In genomic region chr14:49853158-49853477, GRCh38 we compare ENCODE assay signal across 8 cellular contexts. TPM values are rescaled to one million over a fixed set of nuclear protein-coding genes. Genes with fewer than 3 reads are reported as not detected.
DNase-seq lines count a peak whose midpoint lies in the region; ATAC-seq, FAIRE-seq and TF ChIP-seq lines count a peak whose summit lies in the region.

No MANE protein-coding gene starts in this region.

- H3K9ac ChIP-seq in MM.1S (ENCODE audit: low read length) (peak overlapping the region; percentile 84; the same call in 1 of the 2 replicates), endothelial cell of umbilical vein (replicated peaks; ENCODE audit: extremely low read depth, insufficient read depth, low read length) (peak overlapping the region; percentile 99)

- peaks cover 4% of the 10 kb centered on the region; the same call in 1 of the 2 replicates for H3K4me1 ChIP-seq in MM.1S (ENCODE audit: low read length)
- peaks cover 11% of the 10 kb centered on the region for H3K4me1 ChIP-seq in endothelial cell of umbilical vein (ENCODE audit: control insufficient read depth, extremely low read depth, insufficient read depth, low read length)
- H3K4me1 ChIP-seq in osteoblast (ENCODE audit: insufficient read depth, low read length), result peaks cover 8% of the 10 kb centered on the region

- H2AFZ ChIP-seq in MM.1S (ENCODE audit: low read length) (peak overlapping the region; percentile 90), endothelial cell of umbilical vein (ENCODE audit: low read depth, low read length) (peak overlapping the region; percentile 94), osteoblast (ENCODE audit: low read length) (peak overlapping the region; percentile 99)

- H3K4me2 ChIP-seq in MM.1S (ENCODE audit: low read depth, low read length) (peak overlapping the region; percentile 79), endothelial cell of umbilical vein (ENCODE audit: insufficient read depth, low read length) (peak overlapping the region; percentile 99), osteoblast (ENCODE audit: insufficient read depth, low read length) (peak overlapping the region; percentile 99)

- BruUV-seq in endothelial cell of umbilical vein (replicated peaks; lab: Mats Ljungman, UMichigan), result no TSS peak

- TF ChIP-seq POLR2A in endothelial cell of umbilical vein (IDR thresholded peaks at IDR 0.05; ENCODE audit: low read depth, low read length) (no peak), GM18505 (IDR thresholded peaks at IDR 0.05; ENCODE audit: borderline replicate concordance, extremely low read depth, insufficient read depth, insufficient read length) (no peak)

- H3K9me3 Mint-ChIP-seq in activated T-cell treated with anti-CD3 and anti-CD28 coated beads, Interleukin-2, amount 50 U/mL, for 4 hours, result no peaks in the 10 kb centered on the region

- H3K9me3 ChIP-seq in MM.1S (replicated peaks; ENCODE audit: insufficient read depth, low read length) (no peaks in the 10 kb centered on the region), endothelial cell of umbilical vein (replicated peaks; ENCODE audit: control insufficient read depth, insufficient read depth, low read length) (no peaks in the 10 kb centered on the region), osteoblast (ENCODE audit: low read depth, low read length) (no peaks in the 10 kb centered on the region)

- CTCF ChIA-PET in endothelial cell of umbilical vein (lab: Charles Lee), result interaction anchor here (0.6 to 3.3 kb wide), 26 partner anchors 9 to 407 kb away, joined by 3 to 121 read pairs (median 4); partner anchors contain the start of genes DNAAF2, MGAT2, RPL36AL and VCPKMT

- intact Hi-C loops in endothelial cell of umbilical vein (cut with micrococcal nuclease), result loop anchor here (1.0 kb wide), 3 partner anchors 9 to 407 kb away; no protein-coding TSS in a partner anchor

- no peaks in the 10 kb centered on the region for H4K20me1 ChIP-seq in MM.1S (ENCODE audit: insufficient read depth, low read length)
- H4K20me1 ChIP-seq in endothelial cell of umbilical vein (replicated peaks; ENCODE audit: control insufficient read depth, extremely low read depth, insufficient read depth, low read length), result no peaks in the 10 kb centered on the region
- peaks cover 5% of the 10 kb centered on the region for H4K20me1 ChIP-seq in osteoblast (ENCODE audit: insufficient read depth, low read length)

- peak overlapping the region; percentile 52; the same call in 1 of the 2 replicates for H3K27ac ChIP-seq in MM.1S (ENCODE audit: low read length)
- H3K27ac ChIP-seq in endothelial cell of umbilical vein (ENCODE audit: insufficient read depth, low read depth, low read length), result no peak overlapping the region
- peak overlapping the region; percentile 92 for H3K27ac ChIP-seq in osteoblast (ENCODE audit: low read depth, low read length)

- dilution Hi-C loops in endothelial cell of umbilical vein (cut with MboI; ENCODE audit: extremely low pct_ligation_motif_present, low sequenced_read_pairs), result no loop called here

- H3K36me3 Mint-ChIP-seq in activated T-cell treated with anti-CD3 and anti-CD28 coated beads, Interleukin-2, amount 50 U/mL, for 4 hours (ENCODE audit: insufficient read depth), result peaks cover 10% of the 10 kb centered on the region

- H3K27me3 Mint-ChIP-seq in activated T-cell treated with anti-CD3 and anti-CD28 coated beads, Interleukin-2, amount 50 U/mL, for 4 hours (ENCODE audit: low read depth), result no peaks in the 10 kb centered on the region

- no peaks in the 10 kb centered on the region for H3F3A ChIP-seq in MM.1S (ENCODE audit: insufficient read depth, low read length)

- H3K9me1 ChIP-seq in endothelial cell of umbilical vein (replicated peaks; ENCODE audit: control insufficient read depth, extremely low read depth, insufficient read depth, low read length), result no peaks in the 10 kb centered on the region

- peak; percentile 9 to 20 for ATAC-seq in activated T-cell treated with anti-CD3 and anti-CD28 coated beads, Interleukin-2, amount 50 U/mL, for 4 hours
- no peak for ATAC-seq in GM18505 (IDR thresholded peaks at IDR 0.05; ENCODE audit: unreplicated experiment)

- no peak for DNase-seq in activated T-cell treated with anti-CD3 and anti-CD28 coated beads, Interleukin-2, amount 50 U/mL, for 4 hours
- DNase-seq in activated T-cell treated with anti-CD3 and anti-CD28 coated beads for 4 hours (no peak), MM.1S (no peak), endothelial cell of umbilical vein (ENCODE audit: low read depth, low spot score) (no peak), osteoblast (ENCODE audit: insufficient read length, low spot score, missing footprints) (no peak), NCI-H2107 (lab: John Stamatoyannopoulos, UW) (no peak)
- DNase-seq in activated CD4-positive, alpha-beta T cell treated with anti-CD3 and anti-CD28 coated beads, Interleukin-2, amount 50 U/mL, for 48 hours, result no peak

- TF ChIP-seq CTCF in MM.1S (IDR thresholded peaks at IDR 0.05; ENCODE audit: low read length) (no peak), endothelial cell of umbilical vein (IDR thresholded peaks at IDR 0.05; ENCODE audit: extremely low read depth in 1 of 2, insufficient read depth in 1 of 2, low read depth in 1 of 2, low read length in 2 of 2) (no peak), osteoblast (IDR thresholded peaks at IDR 0.05; ENCODE audit: extremely low read depth, low read depth, low read length) (peak; percentile 17)

- H3K27me3 ChIP-seq in MM.1S (replicated peaks; ENCODE audit: insufficient read depth, low read length), result no peaks in the 10 kb centered on the region
- no peaks in the 10 kb centered on the region for H3K27me3 ChIP-seq in endothelial cell of umbilical vein (ENCODE audit: control insufficient read depth in 2 of 2, insufficient read depth in 2 of 2, low read length in 2 of 2)
- no peaks in the 10 kb centered on the region for H3K27me3 ChIP-seq in osteoblast (ENCODE audit: insufficient read depth, low read length)

- H3K4me3 ChIP-seq in MM.1S (ENCODE audit: low read length) (peak overlapping the region; percentile 92), endothelial cell of umbilical vein (replicated peaks in 1 of 3; ENCODE audit: insufficient read depth in 1 of 3, low read depth in 1 of 3, low read length in 3 of 3) (peak overlapping the region; percentile 92 to 97 (median 94)), osteoblast (ENCODE audit: insufficient read depth, low read length) (peak overlapping the region; percentile 97)

- POLR2A ChIA-PET in endothelial cell of umbilical vein (lab: Charles Lee), result interaction anchor here (1.0 to 1.6 kb wide), 2 partner anchors 9 kb away, joined by 5 to 9 read pairs; no protein-coding TSS in a partner anchor

- H3K36me3 ChIP-seq in MM.1S (replicated peaks; ENCODE audit: insufficient read depth, low read length) (no peaks in the 10 kb centered on the region), endothelial cell of umbilical vein (ENCODE audit: control insufficient read depth in 2 of 2, extremely low read depth in 1 of 2, insufficient read depth in 2 of 2, low read length in 2 of 2) (peaks cover 3 to 9% of the 10 kb centered on the region in 2 experiments), osteoblast (ENCODE audit: insufficient read depth, low read length) (peaks cover 23% of the 10 kb centered on the region)

- peak overlapping the region; percentile 98 for H3K4me3 Mint-ChIP-seq in activated T-cell treated with anti-CD3 and anti-CD28 coated beads, Interleukin-2, amount 50 U/mL, for 4 hours

- H3K9me2 ChIP-seq in MM.1S (replicated peaks; ENCODE audit: insufficient read depth, low read length), result no peaks in the 10 kb centered on the region

- H3K79me2 ChIP-seq in MM.1S (ENCODE audit: low read length) (peaks cover 28% of the 10 kb centered on the region), endothelial cell of umbilical vein (ENCODE audit: control insufficient read depth, insufficient read depth, low read length) (peaks cover 36% of the 10 kb centered on the region), osteoblast (ENCODE audit: insufficient read depth, low read length) (peaks cover 40% of the 10 kb centered on the region)

- H3K4me1 Mint-ChIP-seq in activated T-cell treated with anti-CD3 and anti-CD28 coated beads, Interleukin-2, amount 50 U/mL, for 4 hours (ENCODE audit: low read depth), result peaks cover 41% of the 10 kb centered on the region

- FAIRE-seq in endothelial cell of umbilical vein (lab: Jason Lieb, UNC), result no peak

TF ChIP-seq in endothelial cell of umbilical vein, 7 proteins besides CTCF, POLR2A, EP300 and RAD21 (continues in another document):
- TF ChIP-seq EZH2 (IDR thresholded peaks at IDR 0.05; ENCODE audit: borderline replicate concordance, low read depth, low read length, severe bottlenecking), result no peak
- TF ChIP-seq JUN (IDR thresholded peaks at IDR 0.05; ENCODE audit: borderline replicate concordance, insufficient read depth, insufficient read length, low read depth), result no peak
- no peak for TF ChIP-seq GATA2 (IDR thresholded peaks at IDR 0.05; ENCODE audit: insufficient read depth, insufficient read length, low read depth, low read length)
- TF ChIP-seq MYC (IDR thresholded peaks at IDR 0.05; ENCODE audit: low read depth, low read length), result no peak
- no peak for TF ChIP-seq POLR2AphosphoS5 (IDR thresholded peaks at IDR 0.05; ENCODE audit: insufficient read depth, low read depth, low read length)

RNA-seq across cellular contexts. Expression of gene NEMF, which starts 0.5 kb away (rescaled TPM):
- 10 to 100 TPM; 53.0 to 54.0 (median 53.2) TPM for total RNA-seq in activated T-cell treated with anti-CD3 and anti-CD28 coated beads, Interleukin-2, amount 50 U/mL, for 4 hours
- 71.4 and 74.2 TPM in 2 replicates for total RNA-seq in endothelial cell of umbilical vein
- 7.9 and 12.2 TPM in 2 replicates for polyA plus RNA-seq in endothelial cell of umbilical vein
- polyA plus RNA-seq in endothelial cell of umbilical vein (2011; cell fraction: cytosol; rRNA removed), result 17.5 and 17.8 TPM in 2 replicates
- 71.5 and 92.8 TPM in 2 replicates for polyA plus RNA-seq in endothelial cell of umbilical vein (2011; cell fraction: nucleus; rRNA removed)
- 43.5 and 50.1 TPM in 2 replicates for polyA plus RNA-seq in endothelial cell of umbilical vein (2012)
- polyA minus RNA-seq in endothelial cell of umbilical vein, result 71.1 and 72.7 TPM in 2 replicates
- 17.4 TPM for polyA minus RNA-seq in endothelial cell of umbilical vein (2011; cell fraction: cytosol; rRNA and poly(A)+ RNA removed)
- polyA minus RNA-seq in endothelial cell of umbilical vein (2011; cell fraction: nucleus; rRNA and poly(A)+ RNA removed), result 137 and 138 TPM in 2 replicates
- total RNA-seq in osteoblast, result 51.3 and 54.3 TPM in 2 replicates

RNA-seq across cellular contexts. Expression of gene ARF6, which starts 39.8 kb away (rescaled TPM):
- total RNA-seq in activated T-cell treated with anti-CD3 and anti-CD28 coated beads, Interleukin-2, amount 50 U/mL, for 4 hours, result 100 to 1,000 TPM; 134 to 148 (median 143) TPM
- 73.2 and 73.6 TPM in 2 replicates for total RNA-seq in endothelial cell of umbilical vein
- 19.3 and 21.7 TPM in 2 replicates for polyA plus RNA-seq in endothelial cell of umbilical vein
- 24.9 and 25.7 TPM in 2 replicates for polyA plus RNA-seq in endothelial cell of umbilical vein (2011; cell fraction: cytosol; rRNA removed)
- polyA plus RNA-seq in endothelial cell of umbilical vein (2011; cell fraction: nucleus; rRNA removed), result 15.5 and 19.7 TPM in 2 replicates
- polyA plus RNA-seq in endothelial cell of umbilical vein (2012), result 32.3 and 43.2 TPM in 2 replicates
- polyA minus RNA-seq in endothelial cell of umbilical vein, result 26.5 and 30.5 TPM in 2 replicates
- 17.2 TPM for polyA minus RNA-seq in endothelial cell of umbilical vein (2011; cell fraction: cytosol; rRNA and poly(A)+ RNA removed)
- 13.5 and 14.0 TPM in 2 replicates for polyA minus RNA-seq in endothelial cell of umbilical vein (2011; cell fraction: nucleus; rRNA and poly(A)+ RNA removed)
- total RNA-seq in osteoblast, result 58.6 and 63.9 TPM in 2 replicates
